In genomic region chr6:134176283-134176975, GRCh38 we compare ENCODE assay signal across 8 cellular contexts.
A peak's percentile ranks its signal among the peaks of the same experiment; 100 is the strongest.
DNase-seq lines count a peak whose midpoint lies in the region; ATAC-seq and TF ChIP-seq lines count a peak whose summit lies in the region.

No MANE protein-coding gene starts in this region.

- peak overlapping the region; percentile 62 for H2AFZ ChIP-seq in mesenchymal stem cell (ENCODE audit: low read depth, low read length)

- peaks cover 0 to 7% (median 0%) of the 10 kb centered on the region in 4 donors for H3K4me1 ChIP-seq in Peyer's patch
- no peaks in the 10 kb centered on the region for H3K4me1 ChIP-seq in endodermal cell (ENCODE audit: control insufficient read depth, insufficient read depth, low read length)
- peaks cover 16% of the 10 kb centered on the region for H3K4me1 ChIP-seq in mesenchymal stem cell (ENCODE audit: control insufficient read depth, insufficient read depth, low read depth, low read length)
- H3K4me1 ChIP-seq in thoracic aorta (ENCODE audit: control insufficient read depth in 1 of 2, low read depth in 2 of 2): peaks cover 3 to 48% of the 10 kb centered on the region in 2 donors
- peaks cover 10% of the 10 kb centered on the region; the same call in 1 of the 2 replicates for H3K4me1 ChIP-seq in HAP-1

- no peaks in the 10 kb centered on the region for H3K9me3 Mint-ChIP-seq in endodermal cell

- peaks cover 12% of the 10 kb centered on the region for H3K36me3 Mint-ChIP-seq in endodermal cell (ENCODE audit: low read depth)

- H3K4me3 ChIP-seq in Peyer's patch: peak overlapping the region; percentile 74 to 83 (median 80)
- peak overlapping the region; percentile 90 for H3K4me3 ChIP-seq in endodermal cell (ENCODE audit: low read length)
- peak overlapping the region in 1 of 2 experiments; percentile 90 for H3K4me3 ChIP-seq in mesenchymal stem cell (ENCODE audit: insufficient read depth in 1 of 2, low read depth in 1 of 2, low read length in 2 of 2)
- H3K4me3 ChIP-seq in thoracic aorta: peak overlapping the region; percentile 90
- H3K4me3 ChIP-seq in HAP-1: no peak overlapping the region

- peak; percentile 53 for DNase-seq in CD1c-positive myeloid dendritic cell (ENCODE audit: extremely low spot score)
- DNase-seq in Peyer's patch: peak in 2 of 3 donors; percentile 62 to 65
- peak; percentile 86 for DNase-seq in endodermal cell
- peak; percentile 65 for DNase-seq in mesenchymal stem cell
- DNase-seq in thoracic aorta (ENCODE audit: low spot score): peak; percentile 38
- DNase-seq in HPDE6-E6E7 (ENCODE audit: extremely low spot score): no peak
- no peak for DNase-seq in 8988T
- no peak for DNase-seq in HAP-1 (ENCODE audit: low spot score in 2 of 2)

- H3K23ac ChIP-seq in mesenchymal stem cell (ENCODE audit: low read length in 2 of 2): no peak overlapping the region

- H3K27ac Mint-ChIP-seq in endodermal cell: peak overlapping the region; percentile 67

- H3K27ac ChIP-seq in Peyer's patch (peak overlapping the region; percentile 86 to 97 (median 91)), endodermal cell (ENCODE audit: low read depth, low read length) (no peak overlapping the region), mesenchymal stem cell (ENCODE audit: low read length, poor library complexity, severe bottlenecking) (peak overlapping the region; percentile 63), thoracic aorta (peak overlapping the region; percentile 99)

- H2BK15ac ChIP-seq in mesenchymal stem cell (ENCODE audit: low read depth, poor library complexity, severe bottlenecking): no peak overlapping the region

- WGBS in endodermal cell (ENCODE audit: insufficient coverage in 1 of 2, insufficient read length in 1 of 2), 2 experiments: 25 to 45% methylated on average over 15 to 35 of the region's 35 CpGs
- WGBS in mesenchymal stem cell: 18% methylated on average over 35 of the region's 35 CpGs

- H3K4me1 Mint-ChIP-seq in endodermal cell: peaks cover 15% of the 10 kb centered on the region

- H3K4me2 ChIP-seq in mesenchymal stem cell (ENCODE audit: low read length, poor library complexity, severe bottlenecking): peak overlapping the region; percentile 92

- peak; percentile 3 to 11 for TF ChIP-seq POLR2A in Peyer's patch (IDR thresholded peaks at IDR 0.05)

- H3K36me3 ChIP-seq in Peyer's patch: peaks cover 0 to 44% (median 4%) of the 10 kb centered on the region in 3 donors
- H3K36me3 ChIP-seq in endodermal cell (ENCODE audit: control insufficient read depth, insufficient read depth, low read length): peaks cover under 1% of the 10 kb centered on the region
- H3K36me3 ChIP-seq in mesenchymal stem cell (ENCODE audit: control insufficient read depth in 1 of 2, insufficient read depth in 2 of 2, low read depth in 1 of 2, low read length in 2 of 2): peaks cover 9 to 24% of the 10 kb centered on the region in 2 experiments
- H3K36me3 ChIP-seq in thoracic aorta: peaks cover 14% of the 10 kb centered on the region
- H3K36me3 ChIP-seq in HAP-1 (replicated peaks): no peaks in the 10 kb centered on the region; the same call in 1 of the 2 replicates

- ATAC-seq in thoracic aorta (ENCODE audit: insufficient number of reproducible peaks, low FRiP score, low read depth): no peak

- peak overlapping the region; percentile 2 for H2AK5ac ChIP-seq in mesenchymal stem cell (ENCODE audit: low read length, severe bottlenecking)

- in situ Hi-C loops in HAP-1 (cut with MboI; ENCODE audit: low sequenced_read_pairs): no loop called here

- H4K91ac ChIP-seq in mesenchymal stem cell (ENCODE audit: low read length): peak overlapping the region; percentile 45

- H2BK12ac ChIP-seq in mesenchymal stem cell (ENCODE audit: low read length in 2 of 2): peak overlapping the region; percentile 78 to 87

- H3K4ac ChIP-seq in mesenchymal stem cell (ENCODE audit: low read depth in 1 of 2, low read length in 2 of 2): peak overlapping the region in 1 of 2 experiments; percentile 86

- peak overlapping the region; percentile 75 for H2BK5ac ChIP-seq in mesenchymal stem cell (ENCODE audit: low read depth, low read length, poor library complexity, severe bottlenecking)

- H4K8ac ChIP-seq in mesenchymal stem cell (ENCODE audit: low read length): peak overlapping the region; percentile 92

- peak overlapping the region; percentile 89 for H3K18ac ChIP-seq in mesenchymal stem cell (ENCODE audit: low read depth in 1 of 2, low read length in 2 of 2)

- peaks cover 25% of the 10 kb centered on the region for H3K27me3 Mint-ChIP-seq in endodermal cell (ENCODE audit: insufficient read depth)

- H3K79me1 ChIP-seq in mesenchymal stem cell (replicated peaks; ENCODE audit: low read length, poor library complexity, severe bottlenecking): peaks cover 3% of the 10 kb centered on the region

- H3K9ac ChIP-seq in endodermal cell (ENCODE audit: extremely low read depth, low read length, poor library complexity, severe bottlenecking): no peak overlapping the region
- H3K9ac ChIP-seq in mesenchymal stem cell (ENCODE audit: low read length): peak overlapping the region; percentile 97

- H3K4me3 Mint-ChIP-seq in endodermal cell: peak overlapping the region; percentile 68

- H3K14ac ChIP-seq in mesenchymal stem cell (ENCODE audit: low read length in 2 of 2): no peak overlapping the region

- H2BK120ac ChIP-seq in mesenchymal stem cell (ENCODE audit: low read depth, low read length): peak overlapping the region; percentile 42

- TF ChIP-seq CTCF in Peyer's patch (IDR thresholded peaks at IDR 0.05): no peak
- TF ChIP-seq CTCF in endodermal cell (conservative IDR thresholded peaks at IDR 0.05): no peak
- TF ChIP-seq CTCF in thoracic aorta (IDR thresholded peaks at IDR 0.05): no peak

- H3K9me3 ChIP-seq in Peyer's patch (no peaks in the 10 kb centered on the region), endodermal cell (ENCODE audit: control insufficient read depth, low read length) (no peaks in the 10 kb centered on the region), mesenchymal stem cell (ENCODE audit: control insufficient read depth, low read length) (no peaks in the 10 kb centered on the region), thoracic aorta (no peaks in the 10 kb centered on the region), HAP-1 (no peaks in the 10 kb centered on the region)

- H3K27me3 ChIP-seq in Peyer's patch: no peaks in the 10 kb centered on the region
- peaks cover 27% of the 10 kb centered on the region for H3K27me3 ChIP-seq in endodermal cell (ENCODE audit: control insufficient read depth, insufficient read depth, low read length, poor library complexity, severe bottlenecking)
- H3K27me3 ChIP-seq in mesenchymal stem cell (ENCODE audit: control insufficient read depth in 1 of 2, insufficient read depth in 1 of 2, low read length in 2 of 2): no peaks in the 10 kb centered on the region
- no peaks in the 10 kb centered on the region for H3K27me3 ChIP-seq in thoracic aorta (replicated peaks; ENCODE audit: insufficient read depth)
- no peaks in the 10 kb centered on the region for H3K27me3 ChIP-seq in HAP-1 (ENCODE audit: low read depth)

Comparison
In these comparisons a context has a peak if more than half of its experiments do, and no peak if none do; other contexts are left out.
1. DNase-seq: peak in CD1c-positive myeloid dendritic cell (single experiment), Peyer's patch (2 of 3), endodermal cell (single experiment), mesenchymal stem cell (single experiment) and thoracic aorta (single experiment); none in HPDE6-E6E7 (single experiment), 8988T (single experiment) and HAP-1 (0 of 2).